In genomic region chr3:123271466-123272159, GRCh38 we compare ENCODE assay signal across 1 cellular context.
TF ChIP-seq lines count a peak whose summit lies in the region.

No MANE protein-coding gene starts in this region.

TF ChIP-seq in HepG2, 621 proteins besides CTCF, POLR2A, EP300 and RAD21 (continued from another document):
- TF ChIP-seq, protein P1, sequence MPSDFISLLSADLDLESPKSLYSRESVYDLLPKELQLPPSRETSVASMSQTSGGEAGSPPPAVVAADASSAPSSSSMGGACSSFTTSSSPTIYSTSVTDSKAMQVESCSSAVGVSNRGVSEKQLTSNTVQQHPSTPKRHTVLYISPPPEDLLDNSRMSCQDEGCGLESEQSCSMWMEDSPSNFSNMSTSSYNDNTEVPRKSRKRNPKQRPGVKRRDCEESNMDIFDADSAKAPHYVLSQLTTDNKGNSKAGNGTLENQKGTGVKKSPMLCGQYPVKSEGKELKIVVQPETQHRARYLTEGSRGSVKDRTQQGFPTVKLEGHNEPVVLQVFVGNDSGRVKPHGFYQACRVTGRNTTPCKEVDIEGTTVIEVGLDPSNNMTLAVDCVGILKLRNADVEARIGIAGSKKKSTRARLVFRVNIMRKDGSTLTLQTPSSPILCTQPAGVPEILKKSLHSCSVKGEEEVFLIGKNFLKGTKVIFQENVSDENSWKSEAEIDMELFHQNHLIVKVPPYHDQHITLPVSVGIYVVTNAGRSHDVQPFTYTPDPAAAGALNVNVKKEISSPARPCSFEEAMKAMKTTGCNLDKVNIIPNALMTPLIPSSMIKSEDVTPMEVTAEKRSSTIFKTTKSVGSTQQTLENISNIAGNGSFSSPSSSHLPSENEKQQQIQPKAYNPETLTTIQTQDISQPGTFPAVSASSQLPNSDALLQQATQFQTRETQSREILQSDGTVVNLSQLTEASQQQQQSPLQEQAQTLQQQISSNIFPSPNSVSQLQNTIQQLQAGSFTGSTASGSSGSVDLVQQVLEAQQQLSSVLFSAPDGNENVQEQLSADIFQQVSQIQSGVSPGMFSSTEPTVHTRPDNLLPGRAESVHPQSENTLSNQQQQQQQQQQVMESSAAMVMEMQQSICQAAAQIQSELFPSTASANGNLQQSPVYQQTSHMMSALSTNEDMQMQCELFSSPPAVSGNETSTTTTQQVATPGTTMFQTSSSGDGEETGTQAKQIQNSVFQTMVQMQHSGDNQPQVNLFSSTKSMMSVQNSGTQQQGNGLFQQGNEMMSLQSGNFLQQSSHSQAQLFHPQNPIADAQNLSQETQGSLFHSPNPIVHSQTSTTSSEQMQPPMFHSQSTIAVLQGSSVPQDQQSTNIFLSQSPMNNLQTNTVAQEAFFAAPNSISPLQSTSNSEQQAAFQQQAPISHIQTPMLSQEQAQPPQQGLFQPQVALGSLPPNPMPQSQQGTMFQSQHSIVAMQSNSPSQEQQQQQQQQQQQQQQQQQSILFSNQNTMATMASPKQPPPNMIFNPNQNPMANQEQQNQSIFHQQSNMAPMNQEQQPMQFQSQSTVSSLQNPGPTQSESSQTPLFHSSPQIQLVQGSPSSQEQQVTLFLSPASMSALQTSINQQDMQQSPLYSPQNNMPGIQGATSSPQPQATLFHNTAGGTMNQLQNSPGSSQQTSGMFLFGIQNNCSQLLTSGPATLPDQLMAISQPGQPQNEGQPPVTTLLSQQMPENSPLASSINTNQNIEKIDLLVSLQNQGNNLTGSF (CRISPR knock-in tag; IDR thresholded peaks at IDR 0.05), result no peak
TF ChIP-seq in HepG2: peak in this region for 0.
